Comparison of ENCODE assay signal across 8 cellular contexts in the genomic region with DNA sequence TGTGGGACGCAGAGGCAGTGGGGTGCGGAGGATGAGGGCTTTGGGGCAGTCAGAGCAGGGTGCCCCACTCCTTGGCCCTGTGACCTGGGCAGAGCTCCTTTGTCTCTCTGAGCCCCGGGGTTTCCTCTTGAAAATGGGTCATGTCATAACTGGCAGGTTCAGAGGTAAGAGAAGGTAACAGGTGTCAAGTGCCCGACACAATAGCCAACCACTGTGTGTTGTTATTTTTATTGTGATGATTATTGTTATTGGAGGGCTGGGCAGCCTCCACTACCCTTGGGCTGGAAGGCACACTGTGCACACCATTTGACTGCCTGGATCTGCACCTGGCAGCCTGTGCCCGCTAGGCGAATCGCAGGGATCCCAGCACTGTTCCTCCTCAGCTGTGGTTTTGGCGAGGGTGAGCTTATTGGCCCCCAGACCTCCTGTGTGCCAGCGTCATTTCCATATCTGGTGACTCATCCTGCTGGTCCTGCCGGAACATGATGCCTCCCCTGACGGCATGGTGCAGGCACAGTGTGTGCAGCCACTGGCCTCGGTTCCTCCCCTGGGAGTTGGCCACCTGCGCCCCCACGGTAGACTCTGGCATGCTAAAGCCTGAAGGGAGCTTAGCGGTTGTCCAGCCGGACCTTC. TPM values are rescaled to one million over a fixed set of nuclear protein-coding genes. Genes with fewer than 3 reads are reported as not detected.
DNase-seq lines count a peak whose midpoint lies in the region; ATAC-seq and TF ChIP-seq lines count a peak whose summit lies in the region.

No MANE protein-coding gene starts in this region.

- ATAC-seq in HG02884 (IDR thresholded peaks at IDR 0.05; ENCODE audit: unreplicated experiment): no peak

- no peaks in the 10 kb centered on the region for H3K36me3 ChIP-seq in brain microvascular endothelial cell (replicated peaks)

- H3K27ac Mint-ChIP-seq in neural crest cell (ENCODE audit: unreplicated experiment) (peak overlapping the region; percentile 43), mesothelial cell of epicardium (no peak overlapping the region)

- H3K27me3 ChIP-seq in brain microvascular endothelial cell (replicated peaks): no peaks in the 10 kb centered on the region

- TF ChIP-seq CTCF in brain microvascular endothelial cell (IDR thresholded peaks at IDR 0.05; ENCODE audit: low read depth, low read length, missing control alignments) (no peak), neural crest cell (conservative IDR thresholded peaks at IDR 0.05) (no peak), mesothelial cell of epicardium (IDR thresholded peaks at IDR 0.05; ENCODE audit: unreplicated experiment) (no peak)

- in situ Hi-C loops in brain microvascular endothelial cell (cut with HindIII; ENCODE audit: low pct_ligation_motif_present, low sequenced_read_pairs): no loop called here

- H3K27ac ChIP-seq in brain microvascular endothelial cell: no peak overlapping the region

- no peaks in the 10 kb centered on the region for H3K9me3 Mint-ChIP-seq in neural crest cell
- no peaks in the 10 kb centered on the region for H3K9me3 Mint-ChIP-seq in mesothelial cell of epicardium

- H3K36me3 Mint-ChIP-seq in neural crest cell (ENCODE audit: low read depth) (no peaks in the 10 kb centered on the region), mesothelial cell of epicardium (no peaks in the 10 kb centered on the region)

- DNase-seq in ELF-1 (ENCODE audit: low read depth, low spot score) (peak; percentile 34), NCI-H2107 (lab: John Stamatoyannopoulos, UW) (peak; percentile 45), brain microvascular endothelial cell (peak; percentile 54), neural crest cell (ENCODE audit: low read depth, low spot score) (no peak), mucosa of gallbladder (ENCODE audit: low spot score) (no peak), mesothelial cell of epicardium (ENCODE audit: low spot score in 2 of 2, unreplicated experiment in 2 of 2) (no peak)
- DNase-seq in activated CD8-positive, alpha-beta memory T cell treated with anti-CD3 and anti-CD28 coated beads, Interleukin-2, amount 50 U/mL, for 4 hours: no peak

- H3K27me3 Mint-ChIP-seq in neural crest cell (ENCODE audit: low read depth) (no peaks in the 10 kb centered on the region), mesothelial cell of epicardium (ENCODE audit: low read depth) (no peaks in the 10 kb centered on the region)

- H3K4me1 Mint-ChIP-seq in neural crest cell: peaks cover 62% of the 10 kb centered on the region
- peaks cover 28% of the 10 kb centered on the region for H3K4me1 Mint-ChIP-seq in mesothelial cell of epicardium

- H3K4me3 Mint-ChIP-seq in neural crest cell (no peak overlapping the region), mesothelial cell of epicardium (no peak overlapping the region)

- no peak overlapping the region for H3K4me3 ChIP-seq in brain microvascular endothelial cell (ENCODE audit: low read depth, low read length)

RNA-seq across cellular contexts. Expression of gene SOX10, which starts 15.4 kb away (rescaled TPM):
- total RNA-seq in neural crest cell (279 and 293 TPM in 2 replicates), mucosa of gallbladder (5.1 TPM), mesothelial cell of epicardium (0.07 to 0.33 TPM (median 0.09 TPM) in 3 replicates)

RNA-seq across cellular contexts. Expression of gene POLR2F, which starts 46.3 kb away (rescaled TPM):
- total RNA-seq in neural crest cell: 137 and 143 TPM in 2 replicates
- total RNA-seq in mucosa of gallbladder: 80.7 TPM
- 63.8 to 70.0 TPM (median 66.3 TPM) in 3 replicates for total RNA-seq in mesothelial cell of epicardium

RNA-seq across cellular contexts. Expression of gene C22orf23, which starts 46.4 kb away (rescaled TPM):
- total RNA-seq in neural crest cell (0.79 and 1.5 TPM in 2 replicates), mucosa of gallbladder (not detected), mesothelial cell of epicardium (0.31 to 0.40 TPM in 2 of 3 replicates, not detected in the other)

RNA-seq across cellular contexts. Expression of gene PICK1, which starts 57.4 kb away (rescaled TPM):
- total RNA-seq in neural crest cell (20.1 and 24.0 TPM in 2 replicates), mucosa of gallbladder (49.0 TPM), mesothelial cell of epicardium (69.3 to 75.6 TPM (median 74.3 TPM) in 3 replicates)

Comparison
In these comparisons a context has a peak if more than half of its experiments do, and no peak if none do; other contexts are left out.
1. DNase-seq: peak in ELF-1 (single experiment), NCI-H2107 (single experiment) and brain microvascular endothelial cell (single experiment); none in neural crest cell (single experiment), mucosa of gallbladder (single experiment), mesothelial cell of epicardium (0 of 2) and activated CD8-positive, alpha-beta memory T cell treated with anti-CD3 and anti-CD28 coated beads, Interleukin-2, amount 50 U/mL, for 4 hours (single experiment).
2. RNA of gene SOX10, which starts 15.4 kb away (total RNA-seq): 279 to 293 TPM in neural crest cell; 5.1 TPM in mucosa of gallbladder (single experiment) and 0.07 to 0.33 TPM in mesothelial cell of epicardium; every median in the first group is over 10 times any median in the second.